Comparison of ENCODE assay signal across 28 cellular contexts in genomic region chr5:173768891-173769290, GRCh38.
"Had no signal": no experiment of that assay in that cellular context is flagged by ENCODE, and none has a peak within 500 bp of the region (broad histone marks: within the 10 kb centered on the region; RNA-seq: fewer than 3 reads in every experiment).

No MANE protein-coding gene starts in this region.

- ATAC-seq: activated CD8-positive, alpha-beta T cell treated with anti-CD3 and anti-CD28 coated beads, Interleukin-2, amount 10 ng/mL, durations not matched to agents 7 days and 5 days; activated naive CD4-positive, alpha-beta T cell treated with anti-CD3 and anti-CD28 coated beads, Interleukin-2, amount 50 U/mL, for 72 hours; activated naive CD8-positive, alpha-beta T cell treated with anti-CD3 and anti-CD28 coated beads, Interleukin-2, amount 50 U/mL, for 24 hours; PC-3; T-helper 17 cell; WTC11 had no signal

- FAIRE-seq: astrocyte, RCC 7860 had no signal

- DNase-seq: activated CD4-positive, alpha-beta T cell treated with anti-CD3 and anti-CD28 coated beads for 48 hours; activated CD4-positive, alpha-beta T cell treated with anti-CD3 and anti-CD28 coated beads, Interleukin-2, amount 50 U/mL, for 4 hours; activated CD4-positive, CD25-positive, alpha-beta regulatory T cell treated with anti-CD3 and anti-CD28 coated beads, Interleukin-2, amount 50 U/mL, for 72 hours; activated CD8-positive, alpha-beta memory T cell treated with anti-CD3 and anti-CD28 coated beads, Interleukin-2, amount 50 U/mL, for 48 hours; activated CD8-positive, alpha-beta T cell treated with anti-CD3 and anti-CD28 coated beads, Interleukin-2, amount 10 ng/mL, durations not matched to agents 7 days and 5 days; activated effector memory CD4-positive, alpha-beta T cell treated with Interleukin-2 at 50 U/mL for 16 hours; activated naive CD4-positive, alpha-beta T cell treated with Interleukin-2 at 50 U/mL for 16 hours; activated naive CD8-positive, alpha-beta T cell treated with anti-CD3 and anti-CD28 coated beads, Interleukin-2, amount 50 U/mL, for 24 hours; activated T-cell treated with anti-CD3 and anti-CD28 coated beads, Interleukin-2, amount 50 U/mL, for 1 hour; amygdala; caudate nucleus; Kasumi-1; KBM-7; NCI-H1105; NCI-H1436; NCI-H2029 treated with DMSO at 0.1 percent for 48 hours; NCI-H345; NCI-H510A treated with DMSO at 0.1 percent for 48 hours; NCI-H69; NK-92 treated with Interleukin-12 subunit alpha and Interleukin-12 subunit beta, amount 100 ng/mL, for 24 hours; PC-3; SIG-M5; T-helper 17 cell; T-helper 9 cell had no signal
